In genomic region chr1:150573648-150574071, GRCh38 we compare ENCODE assay signal across 1 cellular context.
A peak's percentile ranks its signal among the peaks of the same experiment; 100 is the strongest.
TF ChIP-seq lines count a peak whose summit lies in the region.

No MANE protein-coding gene starts in this region.

TF ChIP-seq in HepG2, 621 proteins besides CTCF, POLR2A, EP300 and RAD21:
- TF ChIP-seq AGO2 (optimal IDR thresholded peaks at IDR 0.05; ENCODE audit: low read depth, low read length), result peak; percentile 18
- peak; percentile 54; the same call in 1 of the 2 replicates for TF ChIP-seq POLR2G (IDR thresholded peaks at IDR 0.05; ENCODE audit: low read depth, low read length)
TF ChIP-seq in HepG2: peak in this region for 2; not testable (repeated sequence) for 619.
